In the genomic region with DNA sequence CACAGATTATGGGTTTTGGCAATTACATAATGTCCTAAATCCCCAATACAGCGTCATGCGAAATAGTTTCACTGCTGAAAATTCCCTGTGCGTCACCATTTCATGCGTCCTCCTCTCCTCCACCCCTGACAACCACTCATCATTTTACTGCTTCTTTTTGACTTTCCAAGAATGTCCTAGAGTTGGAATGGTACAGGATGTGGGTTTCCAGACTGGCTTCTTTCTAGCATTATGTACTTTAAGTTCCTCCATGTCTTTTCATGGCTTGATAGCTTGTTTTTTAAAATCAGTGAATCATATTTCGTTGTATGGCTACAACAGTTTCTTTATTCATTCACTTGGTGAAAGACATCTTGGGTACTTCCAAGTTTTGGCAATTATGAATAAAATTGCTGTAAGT, we compare ENCODE assay signal across 22 cellular contexts. TPM values are rescaled to one million over a fixed set of nuclear protein-coding genes. Genes with fewer than 3 reads are reported as not detected.
DNase-seq lines count a peak whose midpoint lies in the region; ATAC-seq and TF ChIP-seq lines count a peak whose summit lies in the region.
"Had no signal": no experiment of that assay in that cellular context is flagged by ENCODE, and none has a peak within 500 bp of the region (broad histone marks: within the 10 kb centered on the region; RNA-seq: fewer than 3 reads in every experiment).

No MANE protein-coding gene starts in this region.

- peak overlapping the region; percentile 3 for H3K4me3 ChIP-seq in Loucy (ENCODE audit: low read length, poor library complexity, severe bottlenecking)
- no peak overlapping the region for H3K4me3 ChIP-seq in choroid plexus epithelial cell (ENCODE audit: low read depth, low read length)
- H3K4me3 ChIP-seq in spleen = no peak overlapping the region
- H3K4me3 ChIP-seq: SJCRH30 had no signal

- H3K27me3 ChIP-seq in Loucy (ENCODE audit: insufficient read depth, low read length, poor library complexity, severe bottlenecking) (no peaks in the 10 kb centered on the region), spleen (replicated peaks in 1 of 7) (no peaks in the 10 kb centered on the region)
- H3K27me3 ChIP-seq: SJCRH30 had no signal

- intact Hi-C loops in spleen (cut with DNase I; ENCODE audit: low total_unique reads) = no loop called here

- no peak overlapping the region for H3K9ac ChIP-seq in Loucy (ENCODE audit: low read depth, low read length, poor library complexity, severe bottlenecking)

- TF ChIP-seq CTCF in Loucy (conservative IDR thresholded peaks at IDR 0.05; ENCODE audit: low read length) = no peak
- no peak for TF ChIP-seq CTCF in choroid plexus epithelial cell (conservative IDR thresholded peaks at IDR 0.05; ENCODE audit: low read depth, low read length)
- no peak for TF ChIP-seq CTCF in spleen (IDR thresholded peaks at IDR 0.05 in 8 of 11, conservative IDR thresholded peaks at IDR 0.05 in 3 of 11)

- DNase-seq in EL = peak; percentile 43
- peak; percentile 64 for DNase-seq in choroid plexus epithelial cell (ENCODE audit: low read depth)
- peak; percentile 95 for DNase-seq in iris pigment epithelial cell (ENCODE audit: low read depth)
- DNase-seq in spleen = no peak
- DNase-seq in glomerular visceral epithelial cell (ENCODE audit: extremely low spot score) = no peak
- DNase-seq in substantia nigra (lab: John Stamatoyannopoulos, UW) = no peak
- DNase-seq: AML-193; Calu3; CD8-positive, alpha-beta memory T cell; DMS153; GDM1; NCI-H1105; NCI-H146; NCI-H2029; NCI-H2227 treated with DMSO at 0.1 percent for 48 hours; NCI-H510A; NCI-H748 treated with DMSO at 0.1 percent for 48 hours; SJCRH30 had no signal

- H3K9me2 ChIP-seq in Loucy (replicated peaks; ENCODE audit: low read depth, low read length) = no peaks in the 10 kb centered on the region

- TF ChIP-seq POLR2A in spleen (IDR thresholded peaks at IDR 0.05) = no peak

- peak overlapping the region; percentile 27 for H3K4me2 ChIP-seq in Loucy (ENCODE audit: low read depth, low read length, poor library complexity, severe bottlenecking)

- peaks cover 68% of the 10 kb centered on the region for H3K4me1 ChIP-seq in Loucy (ENCODE audit: insufficient read depth, low read length, poor library complexity, severe bottlenecking)
- H3K4me1 ChIP-seq in spleen = no peaks in the 10 kb centered on the region

- no peak overlapping the region for H2AFZ ChIP-seq in Loucy (ENCODE audit: low read length)

- WGBS in spleen, 5 donors = 93 to 97% (median 94%) methylated on average over 5 of the region's 5 CpGs

- H3K9me3 ChIP-seq in Loucy (ENCODE audit: insufficient read depth, low read depth, low read length) (no peaks in the 10 kb centered on the region), spleen (no peaks in the 10 kb centered on the region)

- H3K36me3 ChIP-seq in Loucy (ENCODE audit: insufficient read depth, low read length) = peaks cover 17% of the 10 kb centered on the region
- H3K36me3 ChIP-seq in spleen = peaks cover 0 to 27% (median 0%) of the 10 kb centered on the region in 6 donors
- H3K36me3 ChIP-seq: SJCRH30 had no signal

- peaks cover 55% of the 10 kb centered on the region for H3K79me2 ChIP-seq in Loucy (ENCODE audit: insufficient read depth, low read length)

- H3K27ac ChIP-seq in spleen (no peak overlapping the region), substantia nigra (ENCODE audit: low read depth, low read length, poor library complexity, severe bottlenecking) (no peak overlapping the region)
- H3K27ac ChIP-seq: C4-2B, SJCRH30 had no signal

- H4K20me1 ChIP-seq in Loucy (ENCODE audit: insufficient read depth, low read length, poor library complexity, severe bottlenecking) = peaks cover 4% of the 10 kb centered on the region

- no peaks in the 10 kb centered on the region for H3F3A ChIP-seq in Loucy (ENCODE audit: low read depth)

- no peak for ATAC-seq in GM21786 (IDR thresholded peaks at IDR 0.05; ENCODE audit: unreplicated experiment)
- ATAC-seq: Panc1 had no signal

RNA-seq across cellular contexts. Expression of a gene that starts 7.4 kb away (rescaled TPM):
- total RNA-seq in spleen = 10 to 100 TPM in 3 of 7 donors, 1 to 10 TPM in 4; 4.5 to 18.6 (median 10.0) TPM
- 1 to 10 TPM in 2 of 3 donors, under 1 TPM in 1; 0.49 to 2.0 (median 1.3) TPM for polyA plus RNA-seq in spleen

Comparison
In these comparisons a context has a peak if more than half of its experiments do, and no peak if none do; other contexts are left out.
1. DNase-seq: peak in EL (single experiment), choroid plexus epithelial cell (single experiment) and iris pigment epithelial cell (single experiment); none in spleen (single experiment), glomerular visceral epithelial cell (single experiment) and substantia nigra (0 of 49).